2 cellular contexts compared by ENCODE assay signal in the genomic region with DNA sequence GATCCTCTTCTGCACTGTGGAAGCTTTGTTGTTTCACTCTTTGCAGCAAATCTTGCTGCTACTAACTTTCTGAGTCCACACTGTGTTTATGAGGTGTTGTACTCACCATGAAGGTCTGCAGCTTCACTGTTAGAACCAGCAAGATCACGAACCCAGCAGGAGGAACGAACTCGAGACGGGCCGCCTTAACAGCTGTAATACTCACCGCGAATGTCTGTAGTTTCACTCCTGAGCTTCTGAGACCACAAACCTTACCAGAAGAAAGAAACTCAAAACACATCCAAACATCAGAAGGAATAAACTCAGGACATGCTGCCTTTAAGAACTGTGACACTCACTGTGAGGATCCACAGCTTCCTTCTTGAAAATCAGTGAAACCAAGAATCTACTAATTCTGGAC.
TF ChIP-seq lines count a peak whose summit lies in the region.

No MANE protein-coding gene starts in this region.

TF ChIP-seq in GM23338, 12 proteins besides CTCF, POLR2A, EP300 and RAD21 (continues in another document):
- TF ChIP-seq, protein P1, sequence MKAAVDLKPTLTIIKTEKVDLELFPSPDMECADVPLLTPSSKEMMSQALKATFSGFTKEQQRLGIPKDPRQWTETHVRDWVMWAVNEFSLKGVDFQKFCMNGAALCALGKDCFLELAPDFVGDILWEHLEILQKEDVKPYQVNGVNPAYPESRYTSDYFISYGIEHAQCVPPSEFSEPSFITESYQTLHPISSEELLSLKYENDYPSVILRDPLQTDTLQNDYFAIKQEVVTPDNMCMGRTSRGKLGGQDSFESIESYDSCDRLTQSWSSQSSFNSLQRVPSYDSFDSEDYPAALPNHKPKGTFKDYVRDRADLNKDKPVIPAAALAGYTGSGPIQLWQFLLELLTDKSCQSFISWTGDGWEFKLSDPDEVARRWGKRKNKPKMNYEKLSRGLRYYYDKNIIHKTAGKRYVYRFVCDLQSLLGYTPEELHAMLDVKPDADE (IDR thresholded peaks at IDR 0.05), result no peak
- TF ChIP-seq JUNB (IDR thresholded peaks at IDR 0.05; ENCODE audit: unreplicated experiment), result no peak
- no peak for TF ChIP-seq STAT1 (IDR thresholded peaks at IDR 0.05; ENCODE audit: unreplicated experiment)
- TF ChIP-seq, protein P2, sequence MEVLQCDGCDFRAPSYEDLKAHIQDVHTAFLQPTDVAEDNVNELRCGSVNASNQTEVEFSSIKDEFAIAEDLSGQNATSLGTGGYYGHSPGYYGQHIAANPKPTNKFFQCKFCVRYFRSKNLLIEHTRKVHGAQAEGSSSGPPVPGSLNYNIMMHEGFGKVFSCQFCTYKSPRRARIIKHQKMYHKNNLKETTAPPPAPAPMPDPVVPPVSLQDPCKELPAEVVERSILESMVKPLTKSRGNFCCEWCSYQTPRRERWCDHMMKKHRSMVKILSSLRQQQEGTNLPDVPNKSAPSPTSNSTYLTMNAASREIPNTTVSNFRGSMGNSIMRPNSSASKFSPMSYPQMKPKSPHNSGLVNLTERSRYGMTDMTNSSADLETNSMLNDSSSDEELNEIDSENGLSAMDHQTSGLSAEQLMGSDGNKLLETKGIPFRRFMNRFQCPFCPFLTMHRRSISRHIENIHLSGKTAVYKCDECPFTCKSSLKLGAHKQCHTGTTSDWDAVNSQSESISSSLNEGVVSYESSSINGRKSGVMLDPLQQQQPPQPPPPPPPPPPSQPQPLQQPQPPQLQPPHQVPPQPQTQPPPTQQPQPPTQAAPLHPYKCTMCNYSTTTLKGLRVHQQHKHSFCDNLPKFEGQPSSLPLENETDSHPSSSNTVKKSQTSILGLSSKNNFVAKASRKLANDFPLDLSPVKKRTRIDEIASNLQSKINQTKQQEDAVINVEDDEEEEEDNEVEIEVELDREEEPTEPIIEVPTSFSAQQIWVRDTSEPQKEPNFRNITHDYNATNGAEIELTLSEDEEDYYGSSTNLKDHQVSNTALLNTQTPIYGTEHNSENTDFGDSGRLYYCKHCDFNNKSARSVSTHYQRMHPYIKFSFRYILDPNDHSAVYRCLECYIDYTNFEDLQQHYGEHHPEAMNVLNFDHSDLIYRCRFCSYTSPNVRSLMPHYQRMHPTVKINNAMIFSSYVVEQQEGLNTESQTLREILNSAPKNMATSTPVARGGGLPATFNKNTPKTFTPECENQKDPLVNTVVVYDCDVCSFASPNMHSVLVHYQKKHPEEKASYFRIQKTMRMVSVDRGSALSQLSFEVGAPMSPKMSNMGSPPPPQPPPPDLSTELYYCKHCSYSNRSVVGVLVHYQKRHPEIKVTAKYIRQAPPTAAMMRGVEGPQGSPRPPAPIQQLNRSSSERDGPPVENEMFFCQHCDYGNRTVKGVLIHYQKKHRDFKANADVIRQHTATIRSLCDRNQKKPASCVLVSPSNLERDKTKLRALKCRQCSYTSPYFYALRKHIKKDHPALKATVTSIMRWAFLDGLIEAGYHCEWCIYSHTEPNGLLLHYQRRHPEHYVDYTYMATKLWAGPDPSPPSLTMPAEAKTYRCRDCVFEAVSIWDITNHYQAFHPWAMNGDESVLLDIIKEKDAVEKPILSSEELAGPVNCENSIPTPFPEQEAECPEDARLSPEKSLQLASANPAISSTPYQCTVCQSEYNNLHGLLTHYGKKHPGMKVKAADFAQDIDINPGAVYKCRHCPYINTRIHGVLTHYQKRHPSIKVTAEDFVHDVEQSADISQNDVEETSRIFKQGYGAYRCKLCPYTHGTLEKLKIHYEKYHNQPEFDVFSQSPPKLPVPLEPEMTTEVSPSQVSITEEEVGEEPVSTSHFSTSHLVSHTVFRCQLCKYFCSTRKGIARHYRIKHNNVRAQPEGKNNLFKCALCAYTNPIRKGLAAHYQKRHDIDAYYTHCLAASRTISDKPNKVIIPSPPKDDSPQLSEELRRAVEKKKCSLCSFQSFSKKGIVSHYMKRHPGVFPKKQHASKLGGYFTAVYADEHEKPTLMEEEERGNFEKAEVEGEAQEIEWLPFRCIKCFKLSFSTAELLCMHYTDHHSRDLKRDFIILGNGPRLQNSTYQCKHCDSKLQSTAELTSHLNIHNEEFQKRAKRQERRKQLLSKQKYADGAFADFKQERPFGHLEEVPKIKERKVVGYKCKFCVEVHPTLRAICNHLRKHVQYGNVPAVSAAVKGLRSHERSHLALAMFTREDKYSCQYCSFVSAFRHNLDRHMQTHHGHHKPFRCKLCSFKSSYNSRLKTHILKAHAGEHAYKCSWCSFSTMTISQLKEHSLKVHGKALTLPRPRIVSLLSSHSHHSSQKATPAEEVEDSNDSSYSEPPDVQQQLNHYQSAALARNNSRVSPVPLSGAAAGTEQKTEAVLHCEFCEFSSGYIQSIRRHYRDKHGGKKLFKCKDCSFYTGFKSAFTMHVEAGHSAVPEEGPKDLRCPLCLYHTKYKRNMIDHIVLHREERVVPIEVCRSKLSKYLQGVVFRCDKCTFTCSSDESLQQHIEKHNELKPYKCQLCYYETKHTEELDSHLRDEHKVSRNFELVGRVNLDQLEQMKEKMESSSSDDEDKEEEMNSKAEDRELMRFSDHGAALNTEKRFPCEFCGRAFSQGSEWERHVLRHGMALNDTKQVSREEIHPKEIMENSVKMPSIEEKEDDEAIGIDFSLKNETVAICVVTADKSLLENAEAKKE (CRISPR knock-in tag; IDR thresholded peaks at IDR 0.05), result no peak
- no peak for TF ChIP-seq NANOG (IDR thresholded peaks at IDR 0.05; ENCODE audit: borderline replicate concordance)
- no peak for TF ChIP-seq ZNF114 (CRISPR knock-in tag; IDR thresholded peaks at IDR 0.05)
- no peak for TF ChIP-seq CREB1 (CRISPR knock-in tag; IDR thresholded peaks at IDR 0.05; ENCODE audit: low read depth)
- no peak for TF ChIP-seq EZH2phosphoT487 (IDR thresholded peaks at IDR 0.05; ENCODE audit: unreplicated experiment)
- TF ChIP-seq, protein P3, sequence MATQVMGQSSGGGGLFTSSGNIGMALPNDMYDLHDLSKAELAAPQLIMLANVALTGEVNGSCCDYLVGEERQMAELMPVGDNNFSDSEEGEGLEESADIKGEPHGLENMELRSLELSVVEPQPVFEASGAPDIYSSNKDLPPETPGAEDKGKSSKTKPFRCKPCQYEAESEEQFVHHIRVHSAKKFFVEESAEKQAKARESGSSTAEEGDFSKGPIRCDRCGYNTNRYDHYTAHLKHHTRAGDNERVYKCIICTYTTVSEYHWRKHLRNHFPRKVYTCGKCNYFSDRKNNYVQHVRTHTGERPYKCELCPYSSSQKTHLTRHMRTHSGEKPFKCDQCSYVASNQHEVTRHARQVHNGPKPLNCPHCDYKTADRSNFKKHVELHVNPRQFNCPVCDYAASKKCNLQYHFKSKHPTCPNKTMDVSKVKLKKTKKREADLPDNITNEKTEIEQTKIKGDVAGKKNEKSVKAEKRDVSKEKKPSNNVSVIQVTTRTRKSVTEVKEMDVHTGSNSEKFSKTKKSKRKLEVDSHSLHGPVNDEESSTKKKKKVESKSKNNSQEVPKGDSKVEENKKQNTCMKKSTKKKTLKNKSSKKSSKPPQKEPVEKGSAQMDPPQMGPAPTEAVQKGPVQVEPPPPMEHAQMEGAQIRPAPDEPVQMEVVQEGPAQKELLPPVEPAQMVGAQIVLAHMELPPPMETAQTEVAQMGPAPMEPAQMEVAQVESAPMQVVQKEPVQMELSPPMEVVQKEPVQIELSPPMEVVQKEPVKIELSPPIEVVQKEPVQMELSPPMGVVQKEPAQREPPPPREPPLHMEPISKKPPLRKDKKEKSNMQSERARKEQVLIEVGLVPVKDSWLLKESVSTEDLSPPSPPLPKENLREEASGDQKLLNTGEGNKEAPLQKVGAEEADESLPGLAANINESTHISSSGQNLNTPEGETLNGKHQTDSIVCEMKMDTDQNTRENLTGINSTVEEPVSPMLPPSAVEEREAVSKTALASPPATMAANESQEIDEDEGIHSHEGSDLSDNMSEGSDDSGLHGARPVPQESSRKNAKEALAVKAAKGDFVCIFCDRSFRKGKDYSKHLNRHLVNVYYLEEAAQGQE (IDR thresholded peaks at IDR 0.05; ENCODE audit: unreplicated experiment), result no peak
- no peak for TF ChIP-seq EZH2 (IDR thresholded peaks at IDR 0.05; ENCODE audit: low read depth, unreplicated experiment)

TF ChIP-seq in H1, 55 proteins besides CTCF, POLR2A, EP300 and RAD21:
- no peak for TF ChIP-seq YY1 (IDR thresholded peaks at IDR 0.05; ENCODE audit: low read depth, low read length)
- TF ChIP-seq SRF (IDR thresholded peaks at IDR 0.05; ENCODE audit: low read depth, low read length), result no peak
- TF ChIP-seq SAP30 (IDR thresholded peaks at IDR 0.05; ENCODE audit: insufficient read depth, insufficient replicate concordance, low read length), result no peak
- TF ChIP-seq CEBPB (IDR thresholded peaks at IDR 0.05; ENCODE audit: low read depth, low read length), result no peak
- no peak for TF ChIP-seq KDM5A (IDR thresholded peaks at IDR 0.05; ENCODE audit: low read length)
- no peak for TF ChIP-seq RXRA (IDR thresholded peaks at IDR 0.05; ENCODE audit: insufficient read depth, low read depth, low read length)
- TF ChIP-seq GABPA (IDR thresholded peaks at IDR 0.05; ENCODE audit: borderline replicate concordance, insufficient read depth, low read length), result no peak
- no peak for TF ChIP-seq RBBP5 (IDR thresholded peaks at IDR 0.05; ENCODE audit: borderline replicate concordance, low read depth, low read length)
- no peak for TF ChIP-seq BCL11A (IDR thresholded peaks at IDR 0.05; ENCODE audit: low read depth in 2 of 2, low read length in 2 of 2)
- no peak for TF ChIP-seq NANOG (IDR thresholded peaks at IDR 0.05; ENCODE audit: insufficient read depth, low read depth, low read length, poor library complexity, severe bottlenecking)
- TF ChIP-seq SP2 (IDR thresholded peaks at IDR 0.05; ENCODE audit: low read length), result no peak
- no peak for TF ChIP-seq HDAC6 (IDR thresholded peaks at IDR 0.05; ENCODE audit: low read depth, low read length)
- TF ChIP-seq TEAD4 (IDR thresholded peaks at IDR 0.05; ENCODE audit: low read depth, low read length), result no peak
- TF ChIP-seq KDM1A (IDR thresholded peaks at IDR 0.05; ENCODE audit: borderline replicate concordance, low read length), result no peak
- TF ChIP-seq CHD1 (IDR thresholded peaks at IDR 0.05; ENCODE audit: low read depth, low read length), result no peak
- TF ChIP-seq TCF12 (IDR thresholded peaks at IDR 0.05; ENCODE audit: low read depth, low read length), result no peak
TF ChIP-seq in H1: peak in this region for 0.
